25 cellular contexts compared by ENCODE assay signal in genomic region chr12:34379142-34379541, GRCh38.
"Had no signal": no experiment of that assay in that cellular context is flagged by ENCODE, and none has a peak within 500 bp of the region (broad histone marks: within the 10 kb centered on the region; RNA-seq: fewer than 3 reads in every experiment).

No MANE protein-coding gene starts in this region.

- H3K27me3 ChIP-seq: foreskin keratinocyte, hepatocyte, neutrophil, pancreas, right lobe of liver, tibial nerve, upper lobe of right lung, vagina had no signal

- H3K4me2 ChIP-seq: hepatocyte had no signal

- H3K27me3 Mint-ChIP-seq: stimulated activated naive B cell treated with anti-CD40 and anti-IgM and Interleukin-4, amounts not matched to agents 10 μg/mL and 1 μg/mL and 100 μg/mL, for 72 hours; stimulated activated naive CD8-positive, alpha-beta T cell treated with anti-CD3 and anti-CD28 coated beads, Interleukin-15, Interleukin-2, amounts not matched to agents 100 ng/mL and 50 ng/mL, for 24 hours had no signal

- H3K4me1 Mint-ChIP-seq: memory B cell; natural killer cell; stimulated activated naive B cell treated with anti-CD40 and anti-IgM and Interleukin-4, amounts not matched to agents 10 μg/mL and 1 μg/mL and 100 μg/mL, for 72 hours had no signal

- FAIRE-seq: endothelial cell of umbilical vein, kidney, pancreas, small intestine had no signal

- H3K4me1 ChIP-seq: esophagus muscularis mucosa, foreskin keratinocyte, gastroesophageal sphincter, heart left ventricle, pancreas, right lobe of liver, tibial nerve, upper lobe of right lung, vagina had no signal

- DNase-seq: dermis blood vessel endothelial cell; effector memory CD4-positive, alpha-beta T cell; foreskin keratinocyte; heart left ventricle; kidney; natural killer cell; pancreas; right lobe of liver; small intestine; stimulated activated CD4-positive, alpha-beta T cell treated with anti-CD3 and anti-CD28 coated beads, Interleukin-15, amount 100 ng/mL, for 24 hours; stimulated activated CD4-positive, alpha-beta T cell treated with anti-CD3 and anti-CD28 coated beads, Interleukin-2, amount 100 ng/mL, for 48 hours; stimulated activated naive B cell treated with anti-CD40 and anti-IgM and Interleukin-4, amounts not matched to agents 10 μg/mL and 1 μg/mL and 100 μg/mL, for 72 hours; upper lobe of right lung had no signal

- H3K36me3 Mint-ChIP-seq: memory B cell, natural killer cell had no signal

- ATAC-seq: foreskin keratinocyte; gastroesophageal sphincter; heart left ventricle; left lobe of liver; natural killer cell; pancreas; right lobe of liver; stimulated activated naive B cell treated with anti-CD40 and anti-IgM and Interleukin-4, amounts not matched to agents 10 μg/mL and 1 μg/mL and 100 μg/mL, for 72 hours; upper lobe of right lung had no signal

- H3K4me3 ChIP-seq: esophagus muscularis mucosa, gastroesophageal sphincter, heart left ventricle, hepatocyte, lung, pancreas, right lobe of liver, thoracic aorta, tibial nerve, upper lobe of right lung, vagina had no signal

- H3K4me3 Mint-ChIP-seq: memory B cell; natural killer cell; stimulated activated naive B cell treated with anti-CD40 and anti-IgM and Interleukin-4, amounts not matched to agents 10 μg/mL and 1 μg/mL and 100 μg/mL, for 72 hours; stimulated activated naive CD8-positive, alpha-beta T cell treated with anti-CD3 and anti-CD28 coated beads, Interleukin-15, Interleukin-2, amounts not matched to agents 100 ng/mL and 50 ng/mL, for 24 hours had no signal

- H3K27ac Mint-ChIP-seq: memory B cell; natural killer cell; stimulated activated naive B cell treated with anti-CD40 and anti-IgM and Interleukin-4, amounts not matched to agents 10 μg/mL and 1 μg/mL and 100 μg/mL, for 72 hours; stimulated activated naive CD8-positive, alpha-beta T cell treated with anti-CD3 and anti-CD28 coated beads, Interleukin-15, Interleukin-2, amounts not matched to agents 100 ng/mL and 50 ng/mL, for 24 hours had no signal

- H3K9me3 ChIP-seq: pancreas, right lobe of liver, thoracic aorta had no signal

- H3K79me2 ChIP-seq: hepatocyte had no signal

- H2AFZ ChIP-seq: hepatocyte had no signal

- H3K27ac ChIP-seq: esophagus muscularis mucosa, foreskin keratinocyte, gastroesophageal sphincter, heart left ventricle, hepatocyte, neutrophil, pancreas, right lobe of liver, thoracic aorta, tibial nerve, upper lobe of right lung, vagina had no signal

- H3K36me3 ChIP-seq: esophagus muscularis mucosa, gastroesophageal sphincter, heart left ventricle, neutrophil, pancreas, right lobe of liver, thoracic aorta, tibial nerve, upper lobe of right lung, vagina had no signal
